1 cellular context compared by ENCODE assay signal in genomic region chr19:54462713-54463530, GRCh38.
A peak's percentile ranks its signal among the peaks of the same experiment; 100 is the strongest.
TF ChIP-seq lines count a peak whose summit lies in the region.

No MANE protein-coding gene starts in this region.

TF ChIP-seq in K562, 482 proteins besides CTCF, POLR2A, EP300 and RAD21 (continued from another document and continues in another):
- TF ChIP-seq MGA (IDR thresholded peaks at IDR 0.05): no peak
- TF ChIP-seq SUPT5H (IDR thresholded peaks at IDR 0.05): peak; percentile 54; the same call in 1 of the 2 replicates
- TF ChIP-seq TCF3 (CRISPR knock-in tag; IDR thresholded peaks at IDR 0.05): no peak
- no peak for TF ChIP-seq ZNF217 (CRISPR knock-in tag; IDR thresholded peaks at IDR 0.05)
- no peak for TF ChIP-seq MIER1 (IDR thresholded peaks at IDR 0.05; ENCODE audit: low read depth)
- TF ChIP-seq TRIM25 (IDR thresholded peaks at IDR 0.05; ENCODE audit: borderline replicate concordance): no peak
- TF ChIP-seq POLR2G (IDR thresholded peaks at IDR 0.05; ENCODE audit: low read depth, low read length): peak; percentile 83
- TF ChIP-seq THAP7 (CRISPR knock-in tag; IDR thresholded peaks at IDR 0.05): no peak; the same call in 1 of the 2 replicates
- no peak for TF ChIP-seq EP400 (IDR thresholded peaks at IDR 0.05)
- no peak for TF ChIP-seq CBFB (CRISPR knock-in tag; IDR thresholded peaks at IDR 0.05)
- TF ChIP-seq U2AF1 (optimal IDR thresholded peaks at IDR 0.05; ENCODE audit: low read depth, low read length): peak; percentile 23
- TF ChIP-seq SMAD3 (CRISPR knock-in tag; conservative IDR thresholded peaks at IDR 0.05): no peak
- no peak for TF ChIP-seq ZNF507 (tag; conservative IDR thresholded peaks at IDR 0.05)
- TF ChIP-seq ZBTB33 (CRISPR knock-in tag; IDR thresholded peaks at IDR 0.05): peak; percentile 99
- no peak for TF ChIP-seq GMEB1 (CRISPR knock-in tag; IDR thresholded peaks at IDR 0.05)
- TF ChIP-seq ZNF444 (CRISPR knock-in tag; IDR thresholded peaks at IDR 0.05): no peak
- TF ChIP-seq HMG20B (CRISPR knock-in tag; IDR thresholded peaks at IDR 0.05): no peak
- no peak for TF ChIP-seq NR0B1 (IDR thresholded peaks at IDR 0.05; ENCODE audit: partially characterized antibody)
- no peak for TF ChIP-seq TRIM24 (IDR thresholded peaks at IDR 0.05)
- peak; percentile 56 for TF ChIP-seq CHD1 (IDR thresholded peaks at IDR 0.05; ENCODE audit: low read length)
- TF ChIP-seq ZNF589 (CRISPR knock-in tag; IDR thresholded peaks at IDR 0.05; ENCODE audit: low read depth): no peak
- TF ChIP-seq RBM17 (IDR thresholded peaks at IDR 0.05; ENCODE audit: borderline replicate concordance, low read depth, low read length): no peak
- peak; percentile 19 for TF ChIP-seq POLR2B (IDR thresholded peaks at IDR 0.05; ENCODE audit: low read depth, partially characterized antibody)
- TF ChIP-seq ARID4B (CRISPR knock-in tag; IDR thresholded peaks at IDR 0.05): no peak
- TF ChIP-seq ZBTB49 (CRISPR knock-in tag; IDR thresholded peaks at IDR 0.05; ENCODE audit: borderline replicate concordance): no peak
- TF ChIP-seq RFX1 (IDR thresholded peaks at IDR 0.05): no peak
